Comparison of ENCODE assay signal across 14 cellular contexts in genomic region chr4:138707746-138708145, GRCh38.
"Had no signal": no experiment of that assay in that cellular context is flagged by ENCODE, and none has a peak within 500 bp of the region (broad histone marks: within the 10 kb centered on the region; RNA-seq: fewer than 3 reads in every experiment).

No MANE protein-coding gene starts in this region.

- H3K9me3 Mint-ChIP-seq: activated naive CD8-positive, alpha-beta T cell treated with anti-CD3 and anti-CD28 coated beads, Interleukin-2, amount 50 U/mL, for 24 hours; activated T-helper 17 cell treated with anti-CD3 and anti-CD28 coated beads, Interleukin-2, amount 50 U/mL, for 72 hours; T-helper 2 cell treated with Interferon-gamma antibody and Interleukin-4, amounts not matched to agents 5 μg/mL and 100 μg/mL, for 36 hours had no signal

- H3K27ac ChIP-seq: cardiac muscle cell, dorsolateral prefrontal cortex, heart left ventricle, transverse colon had no signal

- ATAC-seq: activated naive CD8-positive, alpha-beta T cell treated with anti-CD3 and anti-CD28 coated beads, Interleukin-2, amount 50 U/mL, for 24 hours; activated T-helper 17 cell treated with anti-CD3 and anti-CD28 coated beads, Interleukin-2, amount 50 U/mL, for 72 hours; heart left ventricle had no signal

- H3K4me3 ChIP-seq: cardiac muscle cell, dorsolateral prefrontal cortex, heart left ventricle, lung, transverse colon had no signal

- DNase-seq: activated CD4-positive, CD25-positive, alpha-beta regulatory T cell; activated naive CD4-positive, alpha-beta T cell treated with Interleukin-2 at 50 U/mL for 16 hours; activated naive CD8-positive, alpha-beta T cell treated with anti-CD3 and anti-CD28 coated beads, Interleukin-2, amount 50 U/mL, for 24 hours; dorsolateral prefrontal cortex; heart left ventricle; midbrain; retina; stimulated activated CD4-positive, alpha-beta T cell treated with anti-CD3 and anti-CD28 coated beads, Interleukin-2, amount 100 ng/mL, for 48 hours; stimulated activated naive CD4-positive, alpha-beta T cell; transverse colon had no signal

- H3K36me3 ChIP-seq: cardiac muscle cell, heart left ventricle, transverse colon had no signal

- H3K4me1 ChIP-seq: heart left ventricle, transverse colon had no signal

- H3K9me3 ChIP-seq: heart left ventricle, transverse colon had no signal

- H3K27ac Mint-ChIP-seq: activated naive CD8-positive, alpha-beta T cell treated with anti-CD3 and anti-CD28 coated beads, Interleukin-2, amount 50 U/mL, for 24 hours; activated T-helper 17 cell treated with anti-CD3 and anti-CD28 coated beads, Interleukin-2, amount 50 U/mL, for 72 hours; T-helper 2 cell treated with Interferon-gamma antibody and Interleukin-4, amounts not matched to agents 5 μg/mL and 100 μg/mL, for 36 hours had no signal

- H3K27me3 ChIP-seq: cardiac muscle cell, heart left ventricle, transverse colon had no signal

- H3K4me1 Mint-ChIP-seq: activated naive CD8-positive, alpha-beta T cell treated with anti-CD3 and anti-CD28 coated beads, Interleukin-2, amount 50 U/mL, for 24 hours; activated T-helper 17 cell treated with anti-CD3 and anti-CD28 coated beads, Interleukin-2, amount 50 U/mL, for 72 hours had no signal

- H3K4me3 Mint-ChIP-seq: activated naive CD8-positive, alpha-beta T cell treated with anti-CD3 and anti-CD28 coated beads, Interleukin-2, amount 50 U/mL, for 24 hours; activated T-helper 17 cell treated with anti-CD3 and anti-CD28 coated beads, Interleukin-2, amount 50 U/mL, for 72 hours; T-helper 2 cell treated with Interferon-gamma antibody and Interleukin-4, amounts not matched to agents 5 μg/mL and 100 μg/mL, for 36 hours had no signal
